In the genomic region with DNA sequence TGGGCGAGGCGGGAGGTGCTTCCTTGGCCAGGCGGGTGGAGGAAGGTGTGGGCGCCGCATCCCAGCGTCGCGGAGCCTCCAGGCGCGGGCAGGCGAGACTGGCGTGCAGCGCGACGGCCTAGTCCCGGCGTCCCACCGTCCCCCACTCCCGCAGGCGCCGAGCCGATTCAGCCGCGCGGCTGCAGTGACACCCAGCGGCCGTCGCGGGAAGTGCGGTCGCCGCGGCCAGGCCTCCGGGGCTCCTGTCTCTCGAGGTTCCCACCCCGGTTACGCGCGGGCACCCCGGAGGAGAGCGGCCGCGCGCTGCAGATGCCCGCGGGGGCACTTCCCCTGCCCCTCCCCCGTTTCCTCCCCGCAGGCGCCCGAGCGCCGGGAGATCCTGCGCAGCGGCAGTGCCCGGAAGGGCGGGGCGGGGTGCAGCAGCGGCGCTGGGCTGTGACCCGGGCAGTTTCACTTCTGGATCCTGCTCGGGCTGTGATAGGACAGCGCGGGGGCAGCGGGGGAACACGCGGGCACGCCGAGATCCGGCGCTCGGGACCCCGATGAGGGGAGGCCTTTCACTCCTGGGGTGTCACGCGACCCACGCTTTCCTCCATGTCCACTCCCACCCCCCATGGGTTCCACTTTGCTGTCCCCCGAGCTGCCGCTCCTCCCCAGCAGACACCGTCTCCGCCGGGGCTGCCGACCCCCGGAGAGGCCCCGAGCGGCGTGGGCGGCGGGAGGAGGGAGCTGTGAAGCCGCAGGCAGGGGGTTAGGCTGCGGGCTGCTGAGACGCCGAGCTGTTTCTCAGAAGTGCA, we compare ENCODE assay signal across 1 cellular context.
TF ChIP-seq lines count a peak whose summit lies in the region.

No MANE protein-coding gene starts in this region.

TF ChIP-seq in HepG2, 621 proteins besides CTCF, POLR2A, EP300 and RAD21 (continued from another document and continues in another):
- TF ChIP-seq ZNF678 (CRISPR knock-in tag; IDR thresholded peaks at IDR 0.05): peak; percentile 93
- peak; percentile 47; the same call in 1 of the 2 replicates for TF ChIP-seq ZFYVE20 (CRISPR knock-in tag; IDR thresholded peaks at IDR 0.05; ENCODE audit: borderline replicate concordance, low read depth)
- TF ChIP-seq, protein P1, sequence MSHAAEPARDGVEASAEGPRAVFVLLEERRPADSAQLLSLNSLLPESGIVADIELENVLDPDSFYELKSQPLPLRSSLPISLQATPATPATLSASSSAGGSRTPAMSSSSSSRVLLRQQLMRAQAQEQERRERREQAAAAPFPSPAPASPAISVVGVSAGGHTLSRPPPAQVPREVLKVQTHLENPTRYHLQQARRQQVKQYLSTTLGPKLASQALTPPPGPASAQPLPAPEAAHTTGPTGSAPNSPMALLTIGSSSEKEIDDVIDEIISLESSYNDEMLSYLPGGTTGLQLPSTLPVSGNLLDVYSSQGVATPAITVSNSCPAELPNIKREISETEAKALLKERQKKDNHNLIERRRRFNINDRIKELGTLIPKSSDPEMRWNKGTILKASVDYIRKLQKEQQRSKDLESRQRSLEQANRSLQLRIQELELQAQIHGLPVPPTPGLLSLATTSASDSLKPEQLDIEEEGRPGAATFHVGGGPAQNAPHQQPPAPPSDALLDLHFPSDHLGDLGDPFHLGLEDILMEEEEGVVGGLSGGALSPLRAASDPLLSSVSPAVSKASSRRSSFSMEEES (CRISPR knock-in tag; IDR thresholded peaks at IDR 0.05): peak; percentile 59; the same call in 1 of the 2 replicates
- TF ChIP-seq ZNF776 (CRISPR knock-in tag; IDR thresholded peaks at IDR 0.05): peak; percentile 97; the same call in 1 of the 2 replicates
- no peak for TF ChIP-seq IKZF1 (IDR thresholded peaks at IDR 0.05)
- peak; percentile 64; the same call in 1 of the 2 replicates for TF ChIP-seq TEAD2 (CRISPR knock-in tag; IDR thresholded peaks at IDR 0.05)
- no peak for TF ChIP-seq MAFF (IDR thresholded peaks at IDR 0.05; ENCODE audit: low read depth, low read length)
- TF ChIP-seq, protein P2, sequence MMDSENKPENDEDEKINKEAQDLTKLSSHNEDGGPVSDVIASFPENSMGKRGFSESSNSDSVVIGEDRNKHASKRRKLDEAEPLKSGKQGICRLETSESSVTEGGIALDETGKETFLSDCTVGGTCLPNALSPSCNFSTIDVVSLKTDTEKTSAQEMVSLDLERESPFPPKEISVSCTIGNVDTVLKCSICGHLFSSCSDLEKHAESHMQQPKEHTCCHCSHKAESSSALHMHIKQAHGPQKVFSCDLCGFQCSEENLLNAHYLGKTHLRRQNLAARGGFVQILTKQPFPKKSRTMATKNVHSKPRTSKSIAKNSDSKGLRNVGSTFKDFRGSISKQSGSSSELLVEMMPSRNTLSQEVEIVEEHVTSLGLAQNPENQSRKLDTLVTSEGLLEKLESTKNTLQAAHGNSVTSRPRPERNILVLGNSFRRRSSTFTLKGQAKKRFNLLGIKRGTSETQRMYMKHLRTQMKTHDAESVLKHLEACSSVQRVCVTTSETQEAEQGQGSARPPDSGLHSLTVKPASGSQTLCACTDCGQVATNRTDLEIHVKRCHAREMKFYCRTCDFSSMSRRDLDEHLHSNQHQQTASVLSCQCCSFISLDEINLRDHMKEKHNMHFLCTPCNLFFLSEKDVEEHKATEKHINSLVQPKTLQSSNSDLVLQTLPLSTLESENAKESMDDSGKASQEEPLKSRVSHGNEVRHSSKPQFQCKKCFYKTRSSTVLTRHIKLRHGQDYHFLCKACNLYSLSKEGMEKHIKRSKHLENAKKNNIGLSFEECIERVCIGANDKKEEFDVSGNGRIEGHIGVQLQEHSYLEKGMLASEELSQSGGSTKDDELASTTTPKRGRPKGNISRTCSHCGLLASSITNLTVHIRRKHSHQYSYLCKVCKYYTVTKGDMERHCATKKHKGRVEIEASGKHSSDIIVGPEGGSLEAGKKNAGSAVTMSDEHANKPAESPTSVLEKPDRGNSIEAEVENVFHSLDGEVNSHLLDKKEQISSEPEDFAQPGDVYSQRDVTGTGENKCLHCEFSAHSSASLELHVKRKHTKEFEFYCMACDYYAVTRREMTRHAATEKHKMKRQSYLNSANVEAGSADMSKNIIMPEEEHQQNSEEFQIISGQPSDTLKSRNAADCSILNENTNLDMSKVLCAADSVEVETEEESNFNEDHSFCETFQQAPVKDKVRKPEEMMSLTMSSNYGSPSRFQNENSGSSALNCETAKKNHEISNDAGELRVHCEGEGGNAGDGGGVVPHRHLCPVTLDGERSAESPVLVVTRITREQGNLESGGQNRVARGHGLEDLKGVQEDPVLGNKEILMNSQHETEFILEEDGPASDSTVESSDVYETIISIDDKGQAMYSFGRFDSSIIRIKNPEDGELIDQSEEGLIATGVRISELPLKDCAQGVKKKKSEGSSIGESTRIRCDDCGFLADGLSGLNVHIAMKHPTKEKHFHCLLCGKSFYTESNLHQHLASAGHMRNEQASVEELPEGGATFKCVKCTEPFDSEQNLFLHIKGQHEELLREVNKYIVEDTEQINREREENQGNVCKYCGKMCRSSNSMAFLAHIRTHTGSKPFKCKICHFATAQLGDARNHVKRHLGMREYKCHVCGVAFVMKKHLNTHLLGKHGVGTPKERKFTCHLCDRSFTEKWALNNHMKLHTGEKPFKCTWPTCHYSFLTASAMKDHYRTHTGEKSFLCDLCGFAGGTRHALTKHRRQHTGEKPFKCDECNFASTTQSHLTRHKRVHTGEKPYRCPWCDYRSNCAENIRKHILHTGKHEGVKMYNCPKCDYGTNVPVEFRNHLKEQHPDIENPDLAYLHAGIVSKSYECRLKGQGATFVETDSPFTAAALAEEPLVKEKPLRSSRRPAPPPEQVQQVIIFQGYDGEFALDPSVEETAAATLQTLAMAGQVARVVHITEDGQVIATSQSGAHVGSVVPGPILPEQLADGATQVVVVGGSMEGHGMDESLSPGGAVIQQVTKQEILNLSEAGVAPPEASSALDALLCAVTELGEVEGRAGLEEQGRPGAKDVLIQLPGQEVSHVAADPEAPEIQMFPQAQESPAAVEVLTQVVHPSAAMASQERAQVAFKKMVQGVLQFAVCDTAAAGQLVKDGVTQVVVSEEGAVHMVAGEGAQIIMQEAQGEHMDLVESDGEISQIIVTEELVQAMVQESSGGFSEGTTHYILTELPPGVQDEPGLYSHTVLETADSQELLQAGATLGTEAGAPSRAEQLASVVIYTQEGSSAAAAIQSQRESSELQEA (CRISPR knock-in tag; IDR thresholded peaks at IDR 0.05; ENCODE audit: not compliant biosample characterization): no peak
- TF ChIP-seq, protein P3, sequence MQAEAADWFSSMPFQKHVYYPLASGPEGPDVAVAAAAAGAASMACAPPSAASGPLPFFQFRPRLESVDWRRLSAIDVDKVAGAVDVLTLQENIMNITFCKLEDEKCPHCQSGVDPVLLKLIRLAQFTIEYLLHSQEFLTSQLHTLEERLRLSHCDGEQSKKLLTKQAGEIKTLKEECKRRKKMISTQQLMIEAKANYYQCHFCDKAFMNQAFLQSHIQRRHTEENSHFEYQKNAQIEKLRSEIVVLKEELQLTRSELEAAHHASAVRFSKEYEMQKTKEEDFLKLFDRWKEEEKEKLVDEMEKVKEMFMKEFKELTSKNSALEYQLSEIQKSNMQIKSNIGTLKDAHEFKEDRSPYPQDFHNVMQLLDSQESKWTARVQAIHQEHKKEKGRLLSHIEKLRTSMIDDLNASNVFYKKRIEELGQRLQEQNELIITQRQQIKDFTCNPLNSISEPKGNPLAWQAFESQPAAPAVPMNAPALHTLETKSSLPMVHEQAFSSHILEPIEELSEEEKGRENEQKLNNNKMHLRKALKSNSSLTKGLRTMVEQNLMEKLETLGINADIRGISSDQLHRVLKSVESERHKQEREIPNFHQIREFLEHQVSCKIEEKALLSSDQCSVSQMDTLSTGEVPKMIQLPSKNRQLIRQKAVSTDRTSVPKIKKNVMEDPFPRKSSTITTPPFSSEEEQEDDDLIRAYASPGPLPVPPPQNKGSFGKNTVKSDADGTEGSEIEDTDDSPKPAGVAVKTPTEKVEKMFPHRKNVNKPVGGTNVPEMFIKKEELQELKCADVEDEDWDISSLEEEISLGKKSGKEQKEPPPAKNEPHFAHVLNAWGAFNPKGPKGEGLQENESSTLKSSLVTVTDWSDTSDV (CRISPR knock-in tag; IDR thresholded peaks at IDR 0.05): peak; percentile 68; the same call in 1 of the 2 replicates
- peak; percentile 75 for TF ChIP-seq MEIS1 (CRISPR knock-in tag; IDR thresholded peaks at IDR 0.05; ENCODE audit: borderline replicate concordance)
- no peak for TF ChIP-seq KAT2B (IDR thresholded peaks at IDR 0.05; ENCODE audit: borderline replicate concordance, low read depth, low read length)
- TF ChIP-seq FOXJ3 (CRISPR knock-in tag; IDR thresholded peaks at IDR 0.05; ENCODE audit: borderline replicate concordance): 0 out of 2 replicates have a peak, but pooled peaks have one; percentile 12
- TF ChIP-seq ZNF550 (CRISPR knock-in tag; IDR thresholded peaks at IDR 0.05; ENCODE audit: borderline replicate concordance): no peak
- TF ChIP-seq FOXP1 (IDR thresholded peaks at IDR 0.05): no peak
- peak; percentile 17 for TF ChIP-seq FOXP1 (CRISPR knock-in tag; IDR thresholded peaks at IDR 0.05)
- TF ChIP-seq ZSCAN30 (CRISPR knock-in tag; IDR thresholded peaks at IDR 0.05): 0 out of 2 replicates have a peak, but pooled peaks have one; percentile 31
- peak; percentile 88; the same call in 1 of the 2 replicates for TF ChIP-seq ZNF782 (CRISPR knock-in tag; IDR thresholded peaks at IDR 0.05; ENCODE audit: borderline replicate concordance)
- TF ChIP-seq, protein P4, sequence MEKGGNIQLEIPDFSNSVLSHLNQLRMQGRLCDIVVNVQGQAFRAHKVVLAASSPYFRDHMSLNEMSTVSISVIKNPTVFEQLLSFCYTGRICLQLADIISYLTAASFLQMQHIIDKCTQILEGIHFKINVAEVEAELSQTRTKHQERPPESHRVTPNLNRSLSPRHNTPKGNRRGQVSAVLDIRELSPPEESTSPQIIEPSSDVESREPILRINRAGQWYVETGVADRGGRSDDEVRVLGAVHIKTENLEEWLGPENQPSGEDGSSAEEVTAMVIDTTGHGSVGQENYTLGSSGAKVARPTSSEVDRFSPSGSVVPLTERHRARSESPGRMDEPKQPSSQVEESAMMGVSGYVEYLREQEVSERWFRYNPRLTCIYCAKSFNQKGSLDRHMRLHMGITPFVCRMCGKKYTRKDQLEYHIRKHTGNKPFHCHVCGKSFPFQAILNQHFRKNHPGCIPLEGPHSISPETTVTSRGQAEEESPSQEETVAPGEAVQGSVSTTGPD (CRISPR knock-in tag; IDR thresholded peaks at IDR 0.05): no peak
- peak; percentile 65; the same call in 1 of the 2 replicates for TF ChIP-seq FOXA3 (CRISPR knock-in tag; IDR thresholded peaks at IDR 0.05)
- TF ChIP-seq, protein P5, sequence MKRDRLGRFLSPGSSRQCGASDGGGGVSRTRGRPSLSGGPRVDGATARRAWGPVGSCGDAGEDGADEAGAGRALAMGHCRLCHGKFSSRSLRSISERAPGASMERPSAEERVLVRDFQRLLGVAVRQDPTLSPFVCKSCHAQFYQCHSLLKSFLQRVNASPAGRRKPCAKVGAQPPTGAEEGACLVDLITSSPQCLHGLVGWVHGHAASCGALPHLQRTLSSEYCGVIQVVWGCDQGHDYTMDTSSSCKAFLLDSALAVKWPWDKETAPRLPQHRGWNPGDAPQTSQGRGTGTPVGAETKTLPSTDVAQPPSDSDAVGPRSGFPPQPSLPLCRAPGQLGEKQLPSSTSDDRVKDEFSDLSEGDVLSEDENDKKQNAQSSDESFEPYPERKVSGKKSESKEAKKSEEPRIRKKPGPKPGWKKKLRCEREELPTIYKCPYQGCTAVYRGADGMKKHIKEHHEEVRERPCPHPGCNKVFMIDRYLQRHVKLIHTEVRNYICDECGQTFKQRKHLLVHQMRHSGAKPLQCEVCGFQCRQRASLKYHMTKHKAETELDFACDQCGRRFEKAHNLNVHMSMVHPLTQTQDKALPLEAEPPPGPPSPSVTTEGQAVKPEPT (CRISPR knock-in tag; IDR thresholded peaks at IDR 0.05; ENCODE audit: low read depth): 0 out of 2 replicates have a peak, but pooled peaks have one; percentile 91
- TF ChIP-seq SCMH1 (CRISPR knock-in tag; IDR thresholded peaks at IDR 0.05; ENCODE audit: borderline replicate concordance): no peak
- TF ChIP-seq, protein P6, sequence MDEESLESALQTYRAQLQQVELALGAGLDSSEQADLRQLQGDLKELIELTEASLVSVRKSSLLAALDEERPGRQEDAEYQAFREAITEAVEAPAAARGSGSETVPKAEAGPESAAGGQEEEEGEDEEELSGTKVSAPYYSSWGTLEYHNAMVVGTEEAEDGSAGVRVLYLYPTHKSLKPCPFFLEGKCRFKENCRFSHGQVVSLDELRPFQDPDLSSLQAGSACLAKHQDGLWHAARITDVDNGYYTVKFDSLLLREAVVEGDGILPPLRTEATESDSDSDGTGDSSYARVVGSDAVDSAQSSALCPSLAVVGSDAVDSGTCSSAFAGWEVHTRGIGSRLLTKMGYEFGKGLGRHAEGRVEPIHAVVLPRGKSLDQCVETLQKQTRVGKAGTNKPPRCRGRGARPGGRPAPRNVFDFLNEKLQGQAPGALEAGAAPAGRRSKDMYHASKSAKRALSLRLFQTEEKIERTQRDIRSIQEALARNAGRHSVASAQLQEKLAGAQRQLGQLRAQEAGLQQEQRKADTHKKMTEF (CRISPR knock-in tag; IDR thresholded peaks at IDR 0.05): peak; percentile 99
- TF ChIP-seq ZNF709 (CRISPR knock-in tag; IDR thresholded peaks at IDR 0.05): peak; percentile 96
- TF ChIP-seq ZNF34 (CRISPR knock-in tag; IDR thresholded peaks at IDR 0.05; ENCODE audit: borderline replicate concordance): peak; percentile 99
- no peak for TF ChIP-seq JUN (CRISPR knock-in tag; IDR thresholded peaks at IDR 0.05)
- TF ChIP-seq SKI (IDR thresholded peaks at IDR 0.05; ENCODE audit: partially characterized antibody): peak; percentile 87
- peak; percentile 66 for TF ChIP-seq REPIN1 (CRISPR knock-in tag; IDR thresholded peaks at IDR 0.05; ENCODE audit: borderline replicate concordance, low read depth)
- TF ChIP-seq, protein P7, sequence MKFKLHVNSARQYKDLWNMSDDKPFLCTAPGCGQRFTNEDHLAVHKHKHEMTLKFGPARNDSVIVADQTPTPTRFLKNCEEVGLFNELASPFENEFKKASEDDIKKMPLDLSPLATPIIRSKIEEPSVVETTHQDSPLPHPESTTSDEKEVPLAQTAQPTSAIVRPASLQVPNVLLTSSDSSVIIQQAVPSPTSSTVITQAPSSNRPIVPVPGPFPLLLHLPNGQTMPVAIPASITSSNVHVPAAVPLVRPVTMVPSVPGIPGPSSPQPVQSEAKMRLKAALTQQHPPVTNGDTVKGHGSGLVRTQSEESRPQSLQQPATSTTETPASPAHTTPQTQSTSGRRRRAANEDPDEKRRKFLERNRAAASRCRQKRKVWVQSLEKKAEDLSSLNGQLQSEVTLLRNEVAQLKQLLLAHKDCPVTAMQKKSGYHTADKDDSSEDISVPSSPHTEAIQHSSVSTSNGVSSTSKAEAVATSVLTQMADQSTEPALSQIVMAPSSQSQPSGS (CRISPR knock-in tag; IDR thresholded peaks at IDR 0.05): no peak; the same call in none of the 2 replicates
- no peak for TF ChIP-seq ZNF615 (CRISPR knock-in tag; IDR thresholded peaks at IDR 0.05; ENCODE audit: borderline replicate concordance)
- peak; percentile 88 for TF ChIP-seq ZBTB7B (CRISPR knock-in tag; IDR thresholded peaks at IDR 0.05)
- peak; percentile 90 for TF ChIP-seq MYC (CRISPR knock-in tag; IDR thresholded peaks at IDR 0.05; ENCODE audit: borderline replicate concordance)
- peak; percentile 59; the same call in 1 of the 2 replicates for TF ChIP-seq MTA1 (CRISPR knock-in tag; IDR thresholded peaks at IDR 0.05; ENCODE audit: borderline replicate concordance)
- TF ChIP-seq NKX3-1 (CRISPR knock-in tag; IDR thresholded peaks at IDR 0.05): no peak; the same call in 1 of the 2 replicates
- no peak for TF ChIP-seq POGZ (CRISPR knock-in tag; IDR thresholded peaks at IDR 0.05)
- peak; percentile 21 for TF ChIP-seq ZNF33B (CRISPR knock-in tag; IDR thresholded peaks at IDR 0.05)
- TF ChIP-seq ZEB1 (IDR thresholded peaks at IDR 0.05; ENCODE audit: insufficient replicate concordance, low read depth): peak; percentile 22
- TF ChIP-seq, protein P8, sequence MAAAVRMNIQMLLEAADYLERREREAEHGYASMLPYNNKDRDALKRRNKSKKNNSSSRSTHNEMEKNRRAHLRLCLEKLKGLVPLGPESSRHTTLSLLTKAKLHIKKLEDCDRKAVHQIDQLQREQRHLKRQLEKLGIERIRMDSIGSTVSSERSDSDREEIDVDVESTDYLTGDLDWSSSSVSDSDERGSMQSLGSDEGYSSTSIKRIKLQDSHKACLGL (CRISPR knock-in tag; IDR thresholded peaks at IDR 0.05): peak; percentile 23; the same call in 1 of the 2 replicates
